ENCODE assay signal across 14 cellular contexts in genomic region chr9:37412431-37413151, GRCh38. TPM values are rescaled to one million over a fixed set of nuclear protein-coding genes. Genes with fewer than 3 reads are reported as not detected.
DNase-seq lines count a peak whose midpoint lies in the region; ATAC-seq lines count a peak whose summit lies in the region.
"Had no signal": no experiment of that assay in that cellular context is flagged by ENCODE, and none has a peak within 500 bp of the region (broad histone marks: within the 10 kb centered on the region; RNA-seq: fewer than 3 reads in every experiment).

No MANE protein-coding gene starts in this region.

- ATAC-seq in left lobe of liver, result peak; percentile 7
- ATAC-seq in GM19463 (IDR thresholded peaks at IDR 0.05; ENCODE audit: unreplicated experiment), result no peak
- no peak for ATAC-seq in GM21423 (IDR thresholded peaks at IDR 0.05; ENCODE audit: unreplicated experiment)
- ATAC-seq: activated naive CD8-positive, alpha-beta T cell treated with anti-CD3 and anti-CD28 coated beads, Interleukin-2, amount 50 U/mL, for 24 hours; CD8-positive, alpha-beta T cell had no signal

- peak; percentile 64 for DNase-seq in AG08396 (ENCODE audit: low spot score)
- DNase-seq in HPDE6-E6E7 (ENCODE audit: extremely low spot score), result peak; percentile 47
- peak; percentile 87 for DNase-seq in astrocyte of the hippocampus (ENCODE audit: low read depth, low spot score)
- no peak for DNase-seq in left lobe of liver (ENCODE audit: low spot score)
- no peak for DNase-seq in activated CD8-positive, alpha-beta memory T cell treated with anti-CD3 and anti-CD28 coated beads, Interleukin-2, amount 50 U/mL, for 48 hours
- no peak for DNase-seq in NCI-H2171 treated with DMSO at 0.1 percent for 48 hours (lab: John Stamatoyannopoulos, UW)
- DNase-seq: activated CD4-positive, alpha-beta T cell treated with anti-CD3 and anti-CD28 coated beads, Interleukin-2, amount 10 ng/mL, durations not matched to agents 24 days and 14 days; activated naive CD8-positive, alpha-beta T cell treated with anti-CD3 and anti-CD28 coated beads, Interleukin-2, amount 50 U/mL, for 24 hours; CD8-positive, alpha-beta T cell; NCI-H1092 treated with DMSO at 0.1 percent for 48 hours; SIG-M5; stomach had no signal

RNA-seq across cellular contexts. Expression of gene GRHPR, which starts 9.9 kb away (rescaled TPM):
- total RNA-seq in left lobe of liver, result 406 TPM

RNA-seq across cellular contexts. Expression of gene ZBTB5, which starts 52.7 kb away (rescaled TPM):
- 5.5 TPM for total RNA-seq in left lobe of liver

Comparison
In these comparisons a context has a peak if more than half of its experiments do, and no peak if none do; other contexts are left out.
1. DNase-seq: peak in AG08396 (single experiment), HPDE6-E6E7 (single experiment) and astrocyte of the hippocampus (single experiment); none in left lobe of liver (single experiment), activated CD8-positive, alpha-beta memory T cell treated with anti-CD3 and anti-CD28 coated beads, Interleukin-2, amount 50 U/mL, for 48 hours (single experiment) and NCI-H2171 treated with DMSO at 0.1 percent for 48 hours (single experiment).